Comparison of ENCODE assay signal across 26 cellular contexts in the genomic region with DNA sequence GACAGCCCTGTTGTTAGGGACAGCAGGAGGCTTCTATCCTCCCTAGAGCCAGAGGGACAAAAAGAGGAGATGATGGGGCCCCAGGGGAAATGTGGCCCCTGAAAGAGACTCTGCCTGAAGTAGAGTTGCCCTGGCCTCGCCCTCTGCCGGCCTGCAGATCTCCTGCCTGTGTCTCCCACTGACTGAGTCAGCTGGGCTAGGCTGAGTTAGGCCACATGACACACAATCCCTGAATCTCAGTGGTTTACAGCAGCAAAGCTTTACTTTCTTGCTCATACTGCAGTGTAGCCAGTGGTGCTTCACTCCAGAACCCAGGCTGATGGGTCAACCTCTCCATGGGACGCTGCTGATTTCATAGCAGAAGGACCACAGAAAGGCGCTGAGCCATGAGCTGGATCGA. TPM values are rescaled to one million over a fixed set of nuclear protein-coding genes. Genes with fewer than 3 reads are reported as not detected.
"Had no signal": no experiment of that assay in that cellular context is flagged by ENCODE, and none has a peak within 500 bp of the region (broad histone marks: within the 10 kb centered on the region; RNA-seq: fewer than 3 reads in every experiment).

No MANE protein-coding gene starts in this region.

- H3K4me3 ChIP-seq: cardiac muscle cell, left lung, prostate gland, right atrium auricular region, upper lobe of left lung had no signal

- ATAC-seq: activated CD4-positive, alpha-beta T cell treated with anti-CD3 and anti-CD28 coated beads for 36 hours; left lung; stimulated activated naive CD8-positive, alpha-beta T cell treated with anti-CD3 and anti-CD28 coated beads, Interleukin-15, Interleukin-2, amounts not matched to agents 100 U/mL and 50 U/mL, for 24 hours had no signal

- H3K27ac ChIP-seq: cardiac muscle cell, left lung, prostate gland, right atrium auricular region, upper lobe of left lung had no signal

- H3K27me3 ChIP-seq: cardiac muscle cell, right atrium auricular region, upper lobe of left lung had no signal

- H3K36me3 Mint-ChIP-seq: activated CD4-positive, alpha-beta memory T cell treated with anti-CD3 and anti-CD28 coated beads for 36 hours; activated naive CD8-positive, alpha-beta T cell treated with anti-CD3 and anti-CD28 coated beads for 36 hours had no signal

- H3K9me3 Mint-ChIP-seq: activated CD4-positive, alpha-beta memory T cell treated with anti-CD3 and anti-CD28 coated beads for 36 hours; activated naive CD8-positive, alpha-beta T cell treated with anti-CD3 and anti-CD28 coated beads for 36 hours; activated T-helper 1 cell treated with anti-CD3 and anti-CD28 coated beads, Interleukin-12 subunit alpha, Interleukin-12 subunit beta, Interleukin-2, Interleukin-4 antibody, amounts not matched to agents 30 ng/mL and 10 ng/mL and 1 ng/mL, durations not matched to agents 14 hours and 24 hours and 36 hours had no signal

- H3K36me3 ChIP-seq: cardiac muscle cell, left lung, prostate gland, right atrium auricular region, upper lobe of left lung had no signal

- H3K4me1 Mint-ChIP-seq: activated CD4-positive, alpha-beta T cell treated with anti-CD3 and anti-CD28 coated beads for 36 hours; activated naive CD8-positive, alpha-beta T cell treated with anti-CD3 and anti-CD28 coated beads for 36 hours had no signal

- H3K4me3 Mint-ChIP-seq: activated CD4-positive, alpha-beta memory T cell treated with anti-CD3 and anti-CD28 coated beads for 36 hours; activated CD4-positive, alpha-beta T cell treated with anti-CD3 and anti-CD28 coated beads for 36 hours; activated naive CD8-positive, alpha-beta T cell treated with anti-CD3 and anti-CD28 coated beads for 36 hours; activated T-helper 1 cell treated with anti-CD3 and anti-CD28 coated beads, Interleukin-12 subunit alpha, Interleukin-12 subunit beta, Interleukin-2, Interleukin-4 antibody, amounts not matched to agents 30 ng/mL and 10 ng/mL and 1 ng/mL, durations not matched to agents 14 hours and 24 hours and 36 hours had no signal

- DNase-seq: activated CD4-positive, alpha-beta memory T cell treated with anti-CD3 and anti-CD28 coated beads for 36 hours; activated CD4-positive, alpha-beta T cell treated with anti-CD3 and anti-CD28 coated beads for 36 hours; activated naive CD4-positive, alpha-beta T cell; activated naive CD8-positive, alpha-beta T cell treated with anti-CD3 and anti-CD28 coated beads for 36 hours; activated T-cell treated with anti-CD3 and anti-CD28 coated beads for 4 hours; amniotic stem cell; dermis blood vessel endothelial cell; effector memory CD4-positive, alpha-beta T cell; foreskin melanocyte; glutamatergic neuron; hippocampal formation; left lung; stimulated activated CD4-positive, alpha-beta T cell treated with anti-CD3 and anti-CD28 coated beads, Interleukin-2, amount 100 ng/mL, for 24 hours; stimulated activated naive CD8-positive, alpha-beta T cell treated with anti-CD3 and anti-CD28 coated beads, Interleukin-15, Interleukin-2, amounts not matched to agents 100 U/mL and 50 U/mL, for 24 hours; T-helper 2 cell had no signal

- H3K9me3 ChIP-seq: left lung, prostate gland, right atrium auricular region, upper lobe of left lung had no signal

- H3K27ac Mint-ChIP-seq: activated CD4-positive, alpha-beta memory T cell treated with anti-CD3 and anti-CD28 coated beads for 36 hours; activated CD4-positive, alpha-beta T cell treated with anti-CD3 and anti-CD28 coated beads for 36 hours; activated naive CD8-positive, alpha-beta T cell treated with anti-CD3 and anti-CD28 coated beads for 36 hours; activated T-helper 1 cell treated with anti-CD3 and anti-CD28 coated beads, Interleukin-12 subunit alpha, Interleukin-12 subunit beta, Interleukin-2, Interleukin-4 antibody, amounts not matched to agents 30 ng/mL and 10 ng/mL and 1 ng/mL, durations not matched to agents 14 hours and 24 hours and 36 hours had no signal

- H3K4me1 ChIP-seq: left lung, prostate gland, right atrium auricular region, upper lobe of left lung had no signal

RNA-seq across cellular contexts. Expression of gene DRD5, which starts 23.5 kb away (rescaled TPM):
- total RNA-seq: activated CD4-positive, alpha-beta memory T cell treated with anti-CD3 and anti-CD28 coated beads for 36 hours; activated CD4-positive, alpha-beta T cell treated with anti-CD3 and anti-CD28 coated beads for 36 hours; activated naive CD8-positive, alpha-beta T cell treated with anti-CD3 and anti-CD28 coated beads for 36 hours; activated T-helper 1 cell treated with anti-CD3 and anti-CD28 coated beads, Interleukin-12 subunit alpha, Interleukin-12 subunit beta, Interleukin-2, Interleukin-4 antibody, amounts not matched to agents 30 ng/mL and 10 ng/mL and 1 ng/mL, durations not matched to agents 14 hours and 24 hours and 36 hours; cardiac muscle cell; chondrocyte; dermis blood vessel endothelial cell; fibroblast of lung; lung microvascular endothelial cell; mononuclear cell; omental fat pad; prostate gland; upper lobe of left lung had no signal
- polyA plus RNA-seq: cardiac muscle cell, fibroblast of lung, keratinocyte had no signal
